ENCODE assay signal across 14 cellular contexts in the genomic region with DNA sequence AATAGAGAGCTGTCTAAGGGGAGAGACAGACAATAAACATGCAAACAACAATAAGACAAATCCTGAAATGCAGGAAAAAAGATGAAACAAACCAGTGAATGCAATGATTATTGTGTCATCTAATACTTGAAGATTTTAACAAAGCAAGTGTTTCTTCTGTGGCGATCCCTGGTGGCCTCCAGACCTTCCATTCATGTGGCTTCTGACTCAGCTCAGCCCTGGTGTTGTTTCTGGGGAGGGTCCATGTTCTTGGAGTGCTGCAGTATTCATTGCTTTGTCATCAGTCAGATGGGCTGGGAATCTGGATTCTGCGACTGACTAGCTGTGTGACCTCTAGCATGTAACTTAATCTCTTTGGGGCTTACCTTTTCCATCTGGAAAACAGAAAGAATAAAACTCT. TPM values are rescaled to one million over a fixed set of nuclear protein-coding genes. Genes with fewer than 3 reads are reported as not detected.
DNase-seq lines count a peak whose midpoint lies in the region; ATAC-seq and TF ChIP-seq lines count a peak whose summit lies in the region.
"Had no signal": no experiment of that assay in that cellular context is flagged by ENCODE, and none has a peak within 500 bp of the region (broad histone marks: within the 10 kb centered on the region; RNA-seq: fewer than 3 reads in every experiment).

No MANE protein-coding gene starts in this region.

- CTCF ChIA-PET in RWPE1 (lab: Yijun Ruan, JAX): no interaction called here

- DNase-seq in Daoy (ENCODE audit: low read depth) (peak; percentile 76), RWPE1 (ENCODE audit: low spot score) (peak; percentile 20), pons (ENCODE audit: low spot score) (peak; percentile 64), NCI-H345 treated with DMSO at 0.1 percent for 48 hours (lab: John Stamatoyannopoulos, UW; ENCODE audit: unreplicated experiment) (no peak), NAMALWA (ENCODE audit: low spot score) (no peak)
- DNase-seq in activated CD4-positive, alpha-beta T cell treated with anti-CD3 and anti-CD28 coated beads, Interleukin-2, amount 50 U/mL, for 1 hour: no peak
- DNase-seq: activated effector memory CD4-positive, alpha-beta T cell treated with Interleukin-2 at 50 U/mL for 16 hours; H7; sigmoid colon had no signal

- H3K27ac ChIP-seq in RWPE1: no peak overlapping the region
- H3K27ac ChIP-seq in cingulate gyrus (ENCODE audit: low read depth, low read length): peak overlapping the region; percentile 81
- H3K27ac ChIP-seq: sigmoid colon had no signal

- TF ChIP-seq CTCF in RWPE1 (conservative IDR thresholded peaks at IDR 0.05; ENCODE audit: low read depth): no peak

- no peak for ATAC-seq in HG02970 (IDR thresholded peaks at IDR 0.05; ENCODE audit: low FRiP score, unreplicated experiment)

- POLR2A ChIA-PET in RWPE1 (lab: Yijun Ruan, JAX; ENCODE audit: low non-redundant PET): no interaction called here

RNA-seq across cellular contexts. Expression of a gene that starts 1.5 kb away (rescaled TPM):
- total RNA-seq in Daoy (2014; rRNA removed; shearing (Covaris generic)): not detected in 2 replicates
- total RNA-seq: hepatocyte, sigmoid colon, vagina had no signal

RNA-seq across cellular contexts. Expression of a gene that starts 9.5 kb away (rescaled TPM):
- not detected in 2 replicates for total RNA-seq in Daoy (2014; rRNA removed; shearing (Covaris generic))

RNA-seq across cellular contexts. Expression of a gene that starts 12.4 kb away (rescaled TPM):
- not detected in 2 replicates for total RNA-seq in Daoy (2014; rRNA removed; shearing (Covaris generic))
- total RNA-seq: H7, hepatocyte, mononuclear cell, sigmoid colon had no signal

RNA-seq across cellular contexts. Expression of a gene that starts 35.9 kb away (rescaled TPM):
- not detected in 2 replicates for total RNA-seq in Daoy (2014; rRNA removed; shearing (Covaris generic))
- total RNA-seq: hepatocyte had no signal

RNA-seq across cellular contexts. Expression of a gene that starts 50.8 kb away (rescaled TPM):
- total RNA-seq in Daoy (2014; rRNA removed; shearing (Covaris generic)): 12.6 and 13.8 TPM in 2 replicates

Comparison
In these comparisons a context has a peak if more than half of its experiments do, and no peak if none do; other contexts are left out.
1. DNase-seq: peak in Daoy (single experiment), RWPE1 (single experiment) and pons (single experiment); none in NCI-H345 treated with DMSO at 0.1 percent for 48 hours (single experiment), NAMALWA (single experiment) and activated CD4-positive, alpha-beta T cell treated with anti-CD3 and anti-CD28 coated beads, Interleukin-2, amount 50 U/mL, for 1 hour (single experiment).